Comparison of ENCODE assay signal across 1 cellular context in the genomic region with DNA sequence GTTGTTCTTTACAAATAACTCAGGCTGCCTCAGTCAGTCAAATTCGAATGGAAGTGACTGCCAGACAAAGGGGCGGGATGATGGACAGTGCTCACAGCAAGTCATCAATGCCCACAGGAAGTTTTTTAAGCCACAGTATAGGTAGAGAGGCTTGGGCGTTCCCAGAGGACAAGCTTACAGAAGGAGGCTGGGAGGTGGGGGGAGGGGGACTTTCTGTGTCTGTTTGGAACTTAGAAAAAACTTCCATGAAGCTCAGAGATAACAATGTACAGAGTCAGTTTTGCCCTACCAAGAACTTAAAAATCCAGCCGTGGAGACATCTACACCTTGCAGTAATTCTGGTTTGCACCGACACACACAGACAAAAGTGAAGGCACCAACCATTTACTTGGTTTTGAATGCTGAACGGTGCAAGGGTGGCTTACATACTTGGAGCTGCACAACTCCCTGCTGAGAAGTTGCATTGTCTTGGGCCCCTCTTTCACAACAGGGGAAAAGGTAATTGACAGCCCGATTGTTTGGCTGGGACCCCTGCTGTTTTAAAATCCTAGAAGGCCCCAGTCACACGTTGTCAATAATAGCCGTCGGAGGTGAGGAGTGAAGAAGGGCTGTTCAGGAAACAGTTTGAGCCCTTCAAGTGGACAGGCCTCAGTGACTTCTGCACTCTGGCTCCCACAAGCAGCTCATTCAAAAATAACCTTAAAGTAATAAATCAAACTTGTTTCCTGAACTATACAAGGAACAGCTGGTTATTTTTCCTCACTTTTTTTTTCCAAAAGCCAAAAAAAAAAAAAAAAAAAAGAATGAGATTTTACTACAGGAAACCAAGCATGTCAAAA.
TF ChIP-seq lines count a peak whose summit lies in the region.

No MANE protein-coding gene starts in this region.

TF ChIP-seq in WTC11, 78 proteins besides CTCF, POLR2A, EP300 and RAD21 (continued from another document):
- no peak for TF ChIP-seq OVOL2 (CRISPR knock-in tag; IDR thresholded peaks at IDR 0.05; ENCODE audit: borderline replicate concordance)
- TF ChIP-seq NFATC4 (CRISPR knock-in tag; IDR thresholded peaks at IDR 0.05): no peak
- no peak for TF ChIP-seq ZNF671 (CRISPR knock-in tag; IDR thresholded peaks at IDR 0.05)
- TF ChIP-seq ELF4 (CRISPR knock-in tag; IDR thresholded peaks at IDR 0.05; ENCODE audit: low read depth): no peak
- no peak for TF ChIP-seq RORB (CRISPR knock-in tag; IDR thresholded peaks at IDR 0.05)
- TF ChIP-seq NR1H2 (CRISPR knock-in tag; IDR thresholded peaks at IDR 0.05): no peak
- TF ChIP-seq ZNF423 (CRISPR knock-in tag; IDR thresholded peaks at IDR 0.05): peak; percentile 91
- TF ChIP-seq, protein P1, sequence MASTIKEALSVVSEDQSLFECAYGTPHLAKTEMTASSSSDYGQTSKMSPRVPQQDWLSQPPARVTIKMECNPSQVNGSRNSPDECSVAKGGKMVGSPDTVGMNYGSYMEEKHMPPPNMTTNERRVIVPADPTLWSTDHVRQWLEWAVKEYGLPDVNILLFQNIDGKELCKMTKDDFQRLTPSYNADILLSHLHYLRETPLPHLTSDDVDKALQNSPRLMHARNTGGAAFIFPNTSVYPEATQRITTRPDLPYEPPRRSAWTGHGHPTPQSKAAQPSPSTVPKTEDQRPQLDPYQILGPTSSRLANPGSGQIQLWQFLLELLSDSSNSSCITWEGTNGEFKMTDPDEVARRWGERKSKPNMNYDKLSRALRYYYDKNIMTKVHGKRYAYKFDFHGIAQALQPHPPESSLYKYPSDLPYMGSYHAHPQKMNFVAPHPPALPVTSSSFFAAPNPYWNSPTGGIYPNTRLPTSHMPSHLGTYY (CRISPR knock-in tag; IDR thresholded peaks at IDR 0.05): no peak
- TF ChIP-seq SP1 (CRISPR knock-in tag; conservative IDR thresholded peaks at IDR 0.05): 0 out of 2 replicates have a peak, but pooled peaks have one; percentile 30
- no peak for TF ChIP-seq KAT7 (CRISPR knock-in tag; IDR thresholded peaks at IDR 0.05; ENCODE audit: borderline replicate concordance)
- TF ChIP-seq, protein P2, sequence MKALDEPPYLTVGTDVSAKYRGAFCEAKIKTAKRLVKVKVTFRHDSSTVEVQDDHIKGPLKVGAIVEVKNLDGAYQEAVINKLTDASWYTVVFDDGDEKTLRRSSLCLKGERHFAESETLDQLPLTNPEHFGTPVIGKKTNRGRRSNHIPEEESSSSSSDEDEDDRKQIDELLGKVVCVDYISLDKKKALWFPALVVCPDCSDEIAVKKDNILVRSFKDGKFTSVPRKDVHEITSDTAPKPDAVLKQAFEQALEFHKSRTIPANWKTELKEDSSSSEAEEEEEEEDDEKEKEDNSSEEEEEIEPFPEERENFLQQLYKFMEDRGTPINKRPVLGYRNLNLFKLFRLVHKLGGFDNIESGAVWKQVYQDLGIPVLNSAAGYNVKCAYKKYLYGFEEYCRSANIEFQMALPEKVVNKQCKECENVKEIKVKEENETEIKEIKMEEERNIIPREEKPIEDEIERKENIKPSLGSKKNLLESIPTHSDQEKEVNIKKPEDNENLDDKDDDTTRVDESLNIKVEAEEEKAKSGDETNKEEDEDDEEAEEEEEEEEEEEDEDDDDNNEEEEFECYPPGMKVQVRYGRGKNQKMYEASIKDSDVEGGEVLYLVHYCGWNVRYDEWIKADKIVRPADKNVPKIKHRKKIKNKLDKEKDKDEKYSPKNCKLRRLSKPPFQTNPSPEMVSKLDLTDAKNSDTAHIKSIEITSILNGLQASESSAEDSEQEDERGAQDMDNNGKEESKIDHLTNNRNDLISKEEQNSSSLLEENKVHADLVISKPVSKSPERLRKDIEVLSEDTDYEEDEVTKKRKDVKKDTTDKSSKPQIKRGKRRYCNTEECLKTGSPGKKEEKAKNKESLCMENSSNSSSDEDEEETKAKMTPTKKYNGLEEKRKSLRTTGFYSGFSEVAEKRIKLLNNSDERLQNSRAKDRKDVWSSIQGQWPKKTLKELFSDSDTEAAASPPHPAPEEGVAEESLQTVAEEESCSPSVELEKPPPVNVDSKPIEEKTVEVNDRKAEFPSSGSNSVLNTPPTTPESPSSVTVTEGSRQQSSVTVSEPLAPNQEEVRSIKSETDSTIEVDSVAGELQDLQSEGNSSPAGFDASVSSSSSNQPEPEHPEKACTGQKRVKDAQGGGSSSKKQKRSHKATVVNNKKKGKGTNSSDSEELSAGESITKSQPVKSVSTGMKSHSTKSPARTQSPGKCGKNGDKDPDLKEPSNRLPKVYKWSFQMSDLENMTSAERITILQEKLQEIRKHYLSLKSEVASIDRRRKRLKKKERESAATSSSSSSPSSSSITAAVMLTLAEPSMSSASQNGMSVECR (CRISPR knock-in tag; IDR thresholded peaks at IDR 0.05; ENCODE audit: borderline replicate concordance): no peak
- no peak for TF ChIP-seq SMAD4 (CRISPR knock-in tag; IDR thresholded peaks at IDR 0.05)
- TF ChIP-seq, protein P3, sequence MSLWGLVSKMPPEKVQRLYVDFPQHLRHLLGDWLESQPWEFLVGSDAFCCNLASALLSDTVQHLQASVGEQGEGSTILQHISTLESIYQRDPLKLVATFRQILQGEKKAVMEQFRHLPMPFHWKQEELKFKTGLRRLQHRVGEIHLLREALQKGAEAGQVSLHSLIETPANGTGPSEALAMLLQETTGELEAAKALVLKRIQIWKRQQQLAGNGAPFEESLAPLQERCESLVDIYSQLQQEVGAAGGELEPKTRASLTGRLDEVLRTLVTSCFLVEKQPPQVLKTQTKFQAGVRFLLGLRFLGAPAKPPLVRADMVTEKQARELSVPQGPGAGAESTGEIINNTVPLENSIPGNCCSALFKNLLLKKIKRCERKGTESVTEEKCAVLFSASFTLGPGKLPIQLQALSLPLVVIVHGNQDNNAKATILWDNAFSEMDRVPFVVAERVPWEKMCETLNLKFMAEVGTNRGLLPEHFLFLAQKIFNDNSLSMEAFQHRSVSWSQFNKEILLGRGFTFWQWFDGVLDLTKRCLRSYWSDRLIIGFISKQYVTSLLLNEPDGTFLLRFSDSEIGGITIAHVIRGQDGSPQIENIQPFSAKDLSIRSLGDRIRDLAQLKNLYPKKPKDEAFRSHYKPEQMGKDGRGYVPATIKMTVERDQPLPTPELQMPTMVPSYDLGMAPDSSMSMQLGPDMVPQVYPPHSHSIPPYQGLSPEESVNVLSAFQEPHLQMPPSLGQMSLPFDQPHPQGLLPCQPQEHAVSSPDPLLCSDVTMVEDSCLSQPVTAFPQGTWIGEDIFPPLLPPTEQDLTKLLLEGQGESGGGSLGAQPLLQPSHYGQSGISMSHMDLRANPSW (CRISPR knock-in tag; conservative IDR thresholded peaks at IDR 0.05; ENCODE audit: low read depth): no peak
- no peak for TF ChIP-seq TP53 (CRISPR knock-in tag; IDR thresholded peaks at IDR 0.05)
